In the genomic region with DNA sequence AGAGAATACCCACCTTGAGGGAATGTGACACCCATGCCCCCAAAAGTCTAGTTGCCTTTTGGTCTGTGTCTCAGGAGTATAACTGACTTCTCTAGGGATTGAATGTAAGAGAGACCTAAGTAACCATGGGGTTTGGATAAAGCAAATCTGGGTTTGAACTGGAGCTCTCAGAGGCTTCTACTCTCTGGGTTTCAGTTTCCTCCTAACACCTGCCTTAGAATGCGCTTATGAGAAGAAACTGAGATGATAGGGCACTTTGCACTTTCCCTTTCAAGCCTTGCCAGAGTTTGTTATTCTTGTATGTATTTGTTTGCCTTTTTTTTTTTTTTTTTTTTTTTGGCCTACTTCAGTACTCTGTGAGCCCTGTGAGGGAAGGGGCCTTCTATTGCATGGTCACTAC, we compare ENCODE assay signal across 16 cellular contexts. TPM values are rescaled to one million over a fixed set of nuclear protein-coding genes. Genes with fewer than 3 reads are reported as not detected.
DNase-seq lines count a peak whose midpoint lies in the region; ATAC-seq, FAIRE-seq and TF ChIP-seq lines count a peak whose summit lies in the region.
"Had no signal": no experiment of that assay in that cellular context is flagged by ENCODE, and none has a peak within 500 bp of the region (broad histone marks: within the 10 kb centered on the region; RNA-seq: fewer than 3 reads in every experiment).

No MANE protein-coding gene starts in this region.

- no peak for TF ChIP-seq EP300 in SK-N-SH (IDR thresholded peaks at IDR 0.05; ENCODE audit: borderline replicate concordance in 1 of 2, low read depth in 1 of 2, low read length in 1 of 2)

- FAIRE-seq in GM12891 (lab: Jason Lieb, UNC) (no peak), GM19239 (lab: Jason Lieb, UNC) (peak; percentile 92)
- FAIRE-seq: islet of Langerhans had no signal

- no peak overlapping the region for H3K4me3 ChIP-seq in prostate gland
- no peak overlapping the region for H3K4me3 ChIP-seq in SK-N-SH (ENCODE audit: low read depth in 2 of 2, low read length in 1 of 2)
- H3K4me3 ChIP-seq: colonic mucosa, SK-N-MC, spleen had no signal

- no peaks in the 10 kb centered on the region for H4K20me1 ChIP-seq in SK-N-SH (ENCODE audit: insufficient read depth)

- H3K4me1 ChIP-seq in prostate gland (replicated peaks): no peaks in the 10 kb centered on the region
- H3K4me1 ChIP-seq in SK-N-SH (ENCODE audit: control insufficient read depth in 1 of 2, insufficient read depth in 2 of 2, low read depth in 1 of 2, low read length in 1 of 2): no peaks in the 10 kb centered on the region
- H3K4me1 ChIP-seq: colonic mucosa, spleen had no signal

- H3K79me2 ChIP-seq in SK-N-SH (ENCODE audit: insufficient read depth): no peaks in the 10 kb centered on the region

- no peak overlapping the region for H3K9ac ChIP-seq in SK-N-SH

- CTCF ChIA-PET in SK-N-SH (lab: Yijun Ruan, JAX): no interaction called here

- H3K27me3 ChIP-seq in prostate gland (replicated peaks; ENCODE audit: insufficient read depth): no peaks in the 10 kb centered on the region
- no peaks in the 10 kb centered on the region for H3K27me3 ChIP-seq in SK-N-SH (ENCODE audit: insufficient read depth)
- H3K27me3 ChIP-seq: colonic mucosa, spleen had no signal

- no peak overlapping the region for H2AFZ ChIP-seq in SK-N-SH (ENCODE audit: low read depth)

- TF ChIP-seq POLR2A in GM12891 (IDR thresholded peaks at IDR 0.05; ENCODE audit: low read depth, low read length) (no peak), prostate gland (IDR thresholded peaks at IDR 0.05) (no peak)

- POLR2A ChIA-PET in SK-N-SH (lab: Yijun Ruan, JAX): no interaction called here

- DNase-seq in GM12891 (ENCODE audit: insufficient read length, low spot score): peak; percentile 36
- peak; percentile 44 for DNase-seq in GM19239 (ENCODE audit: insufficient read length, low spot score)
- no peak for DNase-seq in prostate gland (ENCODE audit: low spot score)
- DNase-seq in SK-N-SH: no peak
- DNase-seq in CD1c-positive myeloid dendritic cell (ENCODE audit: extremely low spot score): no peak
- DNase-seq in cerebellar cortex (ENCODE audit: low spot score): no peak
- DNase-seq: AML-193, colonic mucosa, GF-D8, naive B cell, spleen had no signal

- TF ChIP-seq CTCF in prostate gland (IDR thresholded peaks at IDR 0.05): no peak
- no peak for TF ChIP-seq CTCF in SK-N-SH (IDR thresholded peaks at IDR 0.05)

- H3F3A ChIP-seq in SK-N-SH (replicated peaks; ENCODE audit: insufficient read depth): no peaks in the 10 kb centered on the region

- H3K27ac ChIP-seq in prostate gland (no peak overlapping the region), SK-N-SH (ENCODE audit: low read depth in 2 of 2, low read length in 1 of 2) (no peak overlapping the region)
- H3K27ac ChIP-seq: colonic mucosa, HL-60, SK-N-MC, spleen had no signal

- intact Hi-C loops in prostate gland (cut with DNase I): no loop called here

- H3K36me3 ChIP-seq in prostate gland (no peaks in the 10 kb centered on the region), SK-N-SH (replicated peaks in 1 of 2; ENCODE audit: control insufficient read depth in 1 of 2, insufficient read depth in 2 of 2, low read length in 1 of 2) (peaks cover 5 to 14% of the 10 kb centered on the region in 2 experiments)
- H3K36me3 ChIP-seq: colonic mucosa had no signal

- H3K9me3 ChIP-seq in prostate gland (no peaks in the 10 kb centered on the region), SK-N-SH (no peaks in the 10 kb centered on the region)
- H3K9me3 ChIP-seq: colonic mucosa, spleen had no signal

- ATAC-seq in HG02588 (IDR thresholded peaks at IDR 0.05; ENCODE audit: unreplicated experiment) (peak; percentile 98), HG03196 (IDR thresholded peaks at IDR 0.05; ENCODE audit: unreplicated experiment) (peak; percentile 87)

- no peak for TF ChIP-seq RAD21 in SK-N-SH (IDR thresholded peaks at IDR 0.05; ENCODE audit: low read length)

- H3K4me2 ChIP-seq in SK-N-SH: no peak overlapping the region

- 91% methylated on average over 1 of the region's 1 CpG for WGBS in prostate gland
- 83% methylated on average over 1 of the region's 1 CpG for WGBS in SK-N-SH (ENCODE audit: low lambda C conversion rate)

- H3K9me2 ChIP-seq in SK-N-SH: no peaks in the 10 kb centered on the region

TF ChIP-seq in GM12891, 5 proteins besides CTCF, POLR2A, EP300 and RAD21:
- TF ChIP-seq TAF1 (IDR thresholded peaks at IDR 0.05; ENCODE audit: low read depth, low read length) (no peak), PAX5 (IDR thresholded peaks at IDR 0.05; ENCODE audit: insufficient read depth, low read length, severe bottlenecking) (no peak), POLR2AphosphoS5 (IDR thresholded peaks at IDR 0.05; ENCODE audit: low read depth, low read length) (no peak), SPI1 (IDR thresholded peaks at IDR 0.05; ENCODE audit: low read depth, low read length) (no peak), POU2F2 (IDR thresholded peaks at IDR 0.05; ENCODE audit: low read depth, low read length) (no peak)
TF ChIP-seq in GM12891: peak in this region for 0.

TF ChIP-seq in SK-N-SH, 30 proteins besides CTCF, POLR2A, EP300 and RAD21:
- no peak for TF ChIP-seq POLR2AphosphoS5 (IDR thresholded peaks at IDR 0.05; ENCODE audit: low read depth, low read length)
- TF ChIP-seq, protein P1, sequence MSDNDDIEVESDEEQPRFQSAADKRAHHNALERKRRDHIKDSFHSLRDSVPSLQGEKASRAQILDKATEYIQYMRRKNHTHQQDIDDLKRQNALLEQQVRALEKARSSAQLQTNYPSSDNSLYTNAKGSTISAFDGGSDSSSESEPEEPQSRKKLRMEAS (IDR thresholded peaks at IDR 0.05; ENCODE audit: low read depth): no peak
- no peak for TF ChIP-seq PBX3 (IDR thresholded peaks at IDR 0.05)
- TF ChIP-seq TAF1 (IDR thresholded peaks at IDR 0.05; ENCODE audit: borderline replicate concordance, low read depth, low read length): no peak

RNA-seq across cellular contexts. Expression of gene SDHAF4, which starts 19.4 kb away (rescaled TPM):
- 12.6 TPM for polyA plus RNA-seq in GM12891 (2012; ENCODE audit: low read depth, missing spikeins)
- total RNA-seq in prostate gland: 1 to 10 TPM; 8.5 to 8.8 TPM
- 8.6 and 11.5 TPM in 2 replicates for polyA plus RNA-seq in SK-N-SH (2012; rRNA removed)
- polyA plus RNA-seq in SK-N-SH (2012; cell fraction: cytosol; rRNA removed): 12.6 and 13.4 TPM in 2 replicates
- 4.5 and 6.9 TPM in 2 replicates for polyA plus RNA-seq in SK-N-SH (2012; cell fraction: nucleus; rRNA removed)

Comparison
In these comparisons a context has a peak if more than half of its experiments do, and no peak if none do; other contexts are left out.
1. DNase-seq: peak in GM12891 (single experiment) and GM19239 (single experiment); none in prostate gland (single experiment), SK-N-SH (single experiment), CD1c-positive myeloid dendritic cell (single experiment) and cerebellar cortex (single experiment).